Comparison of ENCODE assay signal across 1 cellular context in genomic region chr20:8363970-8364733, GRCh38.
TF ChIP-seq lines count a peak whose summit lies in the region.

No MANE protein-coding gene starts in this region.

TF ChIP-seq in HepG2, 621 proteins besides CTCF, POLR2A, EP300 and RAD21 (continued from another document and continues in another):
- TF ChIP-seq ZNF280D (CRISPR knock-in tag; IDR thresholded peaks at IDR 0.05) (peak; percentile 53; the same call in 1 of the 2 replicates), ISL2 (CRISPR knock-in tag; IDR thresholded peaks at IDR 0.05) (peak; percentile 86), TMF1 (CRISPR knock-in tag; IDR thresholded peaks at IDR 0.05; ENCODE audit: low read depth) (no peak), ZFP82 (CRISPR knock-in tag; IDR thresholded peaks at IDR 0.05; ENCODE audit: borderline replicate concordance) (peak; percentile 82), PATZ1 (CRISPR knock-in tag; IDR thresholded peaks at IDR 0.05) (peak; percentile 46; the same call in 1 of the 2 replicates), ZNF709 (CRISPR knock-in tag; IDR thresholded peaks at IDR 0.05) (0 out of 2 replicates have a peak, but pooled peaks have one; percentile 41), ZFP1 (CRISPR knock-in tag; IDR thresholded peaks at IDR 0.05) (peak; percentile 37; the same call in 1 of the 2 replicates), ZNF530 (CRISPR knock-in tag; IDR thresholded peaks at IDR 0.05; ENCODE audit: low read depth) (no peak), ZNF18 (CRISPR knock-in tag; IDR thresholded peaks at IDR 0.05; ENCODE audit: insufficient replicate concordance) (peak; percentile 100), ZKSCAN8 (CRISPR knock-in tag; IDR thresholded peaks at IDR 0.05; ENCODE audit: borderline replicate concordance) (peak; percentile 36; the same call in 1 of the 2 replicates), KMT2B (CRISPR knock-in tag; IDR thresholded peaks at IDR 0.05) (peak; percentile 54; the same call in 1 of the 2 replicates), NFKBIZ (CRISPR knock-in tag; IDR thresholded peaks at IDR 0.05) (0 out of 2 replicates have a peak, but pooled peaks have one; percentile 55), SOX5 (CRISPR knock-in tag; IDR thresholded peaks at IDR 0.05; ENCODE audit: borderline replicate concordance) (peak; percentile 85), ZNF792 (CRISPR knock-in tag; IDR thresholded peaks at IDR 0.05) (peak; percentile 77), KAT8 (CRISPR knock-in tag; IDR thresholded peaks at IDR 0.05) (peak; percentile 58; the same call in 1 of the 2 replicates), ZNF800 (CRISPR knock-in tag; IDR thresholded peaks at IDR 0.05) (peak; percentile 65; the same call in 1 of the 2 replicates), ZNF414 (CRISPR knock-in tag; IDR thresholded peaks at IDR 0.05) (peak; percentile 40; the same call in 1 of the 2 replicates), ELF1 (CRISPR knock-in tag; IDR thresholded peaks at IDR 0.05) (peak; percentile 55; the same call in 1 of the 2 replicates), SETDB1 (CRISPR knock-in tag; IDR thresholded peaks at IDR 0.05; ENCODE audit: borderline replicate concordance) (peak; percentile 62; the same call in 1 of the 2 replicates), ZBTB39 (CRISPR knock-in tag; IDR thresholded peaks at IDR 0.05) (no peak), ZNF614 (CRISPR knock-in tag; IDR thresholded peaks at IDR 0.05; ENCODE audit: borderline replicate concordance) (peak; percentile 79; the same call in 1 of the 2 replicates), DZIP1 (CRISPR knock-in tag; IDR thresholded peaks at IDR 0.05) (no peak), ZEB1 (IDR thresholded peaks at IDR 0.05; ENCODE audit: insufficient replicate concordance, low read depth) (no peak), NR2C2 (CRISPR knock-in tag; IDR thresholded peaks at IDR 0.05; ENCODE audit: borderline replicate concordance) (peak; percentile 72; the same call in 1 of the 2 replicates), DRAP1 (CRISPR knock-in tag; IDR thresholded peaks at IDR 0.05) (0 out of 2 replicates have a peak, but pooled peaks have one; percentile 22), GFI1 (CRISPR knock-in tag; IDR thresholded peaks at IDR 0.05; ENCODE audit: borderline replicate concordance) (peak; percentile 83), SIX4 (CRISPR knock-in tag; IDR thresholded peaks at IDR 0.05) (peak; percentile 77; the same call in 1 of the 2 replicates), CREB1 (IDR thresholded peaks at IDR 0.05) (peak; percentile 30; the same call in 1 of the 2 replicates), CREB1 (CRISPR knock-in tag; IDR thresholded peaks at IDR 0.05) (peak; percentile 58; the same call in 1 of the 2 replicates), RFXAP (CRISPR knock-in tag; IDR thresholded peaks at IDR 0.05; ENCODE audit: borderline replicate concordance) (no peak), ZMYM2 (CRISPR knock-in tag; IDR thresholded peaks at IDR 0.05) (no peak), ZNF24 (IDR thresholded peaks at IDR 0.05) (peak; percentile 93), KLF9 (CRISPR knock-in tag; IDR thresholded peaks at IDR 0.05; ENCODE audit: low read depth) (0 out of 2 replicates have a peak, but pooled peaks have one; percentile 33), ATF2 (CRISPR knock-in tag; IDR thresholded peaks at IDR 0.05) (peak; percentile 83), SATB2 (CRISPR knock-in tag; IDR thresholded peaks at IDR 0.05) (no peak), ZBTB37 (CRISPR knock-in tag; IDR thresholded peaks at IDR 0.05) (no peak), GZF1 (CRISPR knock-in tag; IDR thresholded peaks at IDR 0.05) (no peak), THAP11 (CRISPR knock-in tag; IDR thresholded peaks at IDR 0.05) (peak; percentile 41; the same call in 1 of the 2 replicates), ZBTB25 (CRISPR knock-in tag; IDR thresholded peaks at IDR 0.05) (0 out of 2 replicates have a peak, but pooled peaks have one; percentile 33)
